ENCODE assay signal across 10 cellular contexts in the genomic region with DNA sequence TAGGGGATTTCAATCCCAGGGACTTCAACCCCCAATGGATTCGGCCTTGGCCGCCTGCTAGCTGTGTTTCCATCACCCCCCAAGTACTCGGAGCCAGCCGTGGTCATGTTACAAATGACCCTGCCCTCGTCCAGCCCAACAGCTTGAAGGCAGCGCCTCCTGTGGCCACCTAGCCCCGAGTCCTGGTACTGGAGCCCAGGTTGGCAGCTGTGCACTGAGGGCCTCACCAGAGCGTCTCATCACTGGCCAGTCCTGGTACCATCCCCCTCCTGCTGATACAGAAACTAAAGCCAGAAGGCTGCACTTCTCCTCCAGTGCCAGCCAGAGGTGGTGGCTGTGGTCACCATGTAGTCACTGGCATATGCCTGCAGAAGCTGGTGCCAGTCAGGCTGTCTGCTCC. TPM values are rescaled to one million over a fixed set of nuclear protein-coding genes. Genes with fewer than 3 reads are reported as not detected.
A peak's percentile ranks its signal among the peaks of the same experiment; 100 is the strongest.
DNase-seq lines count a peak whose midpoint lies in the region; TF ChIP-seq lines count a peak whose summit lies in the region.
"Had no signal": no experiment of that assay in that cellular context is flagged by ENCODE, and none has a peak within 500 bp of the region (broad histone marks: within the 10 kb centered on the region; RNA-seq: fewer than 3 reads in every experiment).

No MANE protein-coding gene starts in this region.

- peaks cover 3% of the 10 kb centered on the region for H3K4me1 ChIP-seq in Loucy (ENCODE audit: insufficient read depth, low read length, poor library complexity, severe bottlenecking)

- no peaks in the 10 kb centered on the region for H3K9me2 ChIP-seq in Loucy (replicated peaks; ENCODE audit: low read depth, low read length)

- H4K20me1 ChIP-seq in Loucy (ENCODE audit: insufficient read depth, low read length, poor library complexity, severe bottlenecking): no peaks in the 10 kb centered on the region

- H3K9ac ChIP-seq in Loucy (ENCODE audit: low read depth, low read length, poor library complexity, severe bottlenecking): no peak overlapping the region

- DNase-seq in GM10266 (ENCODE audit: extremely low spot score) (no peak), cardiac fibroblast (ENCODE audit: low read depth in 2 of 2) (peak; percentile 9 to 16), neural crest cell (ENCODE audit: low read depth, low spot score) (peak; percentile 24), NCI-H446 (lab: John Stamatoyannopoulos, UW) (no peak), foreskin melanocyte (no peak), NCI-H187 (lab: John Stamatoyannopoulos, UW) (no peak)
- DNase-seq: activated CD8-positive, alpha-beta T cell treated with anti-CD3 and anti-CD28 coated beads, Interleukin-2, amount 10 ng/mL, durations not matched to agents 7 days and 5 days; effector memory CD4-positive, alpha-beta T cell; naive B cell had no signal

- no peaks in the 10 kb centered on the region for H3K79me2 ChIP-seq in Loucy (ENCODE audit: insufficient read depth, low read length)

- H3K4me1 Mint-ChIP-seq in neural crest cell: no peaks in the 10 kb centered on the region
- H3K4me1 Mint-ChIP-seq: naive B cell had no signal

- H3K4me2 ChIP-seq in Loucy (ENCODE audit: low read depth, low read length, poor library complexity, severe bottlenecking): no peak overlapping the region

- no peak overlapping the region for H2AFZ ChIP-seq in Loucy (ENCODE audit: low read length)

- no peaks in the 10 kb centered on the region for H3K36me3 ChIP-seq in Loucy (ENCODE audit: insufficient read depth, low read length)

- H3K4me3 ChIP-seq in Loucy (ENCODE audit: low read length, poor library complexity, severe bottlenecking) (no peak overlapping the region), cardiac fibroblast (replicated peaks in 1 of 2; ENCODE audit: low read depth in 2 of 2, low read length in 2 of 2) (no peak overlapping the region)

- H3K27me3 ChIP-seq in Loucy (ENCODE audit: insufficient read depth, low read length, poor library complexity, severe bottlenecking): no peaks in the 10 kb centered on the region

- peak; percentile 35 for TF ChIP-seq CTCF in GM10266 (IDR thresholded peaks at IDR 0.05; ENCODE audit: control insufficient read depth, insufficient read depth, low read depth, missing control alignments)
- TF ChIP-seq CTCF in Loucy (conservative IDR thresholded peaks at IDR 0.05; ENCODE audit: low read length): 0 out of 2 replicates have a peak, but pooled peaks have one; percentile 35
- TF ChIP-seq CTCF in cardiac fibroblast (IDR thresholded peaks at IDR 0.05; ENCODE audit: low read depth, low read length): peak; percentile 25
- peak; percentile 52 for TF ChIP-seq CTCF in neural crest cell (conservative IDR thresholded peaks at IDR 0.05)

- H3K27me3 Mint-ChIP-seq in neural crest cell (ENCODE audit: low read depth): peaks cover 3% of the 10 kb centered on the region

- no peaks in the 10 kb centered on the region for H3K9me3 ChIP-seq in Loucy (ENCODE audit: insufficient read depth, low read depth, low read length)

- H3K36me3 Mint-ChIP-seq in neural crest cell (ENCODE audit: low read depth): no peaks in the 10 kb centered on the region
- H3K36me3 Mint-ChIP-seq: naive B cell had no signal

- peak overlapping the region; percentile 75 for H3K27ac Mint-ChIP-seq in neural crest cell (ENCODE audit: unreplicated experiment)
- H3K27ac Mint-ChIP-seq: activated CD8-positive, alpha-beta T cell treated with anti-CD3 and anti-CD28 coated beads, Interleukin-2, amount 10 ng/mL, durations not matched to agents 7 days and 5 days; naive B cell had no signal

- H3K9me3 Mint-ChIP-seq in neural crest cell: no peaks in the 10 kb centered on the region
- H3K9me3 Mint-ChIP-seq: naive B cell had no signal

- no peak overlapping the region for H3K4me3 Mint-ChIP-seq in neural crest cell
- H3K4me3 Mint-ChIP-seq: activated CD8-positive, alpha-beta T cell treated with anti-CD3 and anti-CD28 coated beads, Interleukin-2, amount 10 ng/mL, durations not matched to agents 7 days and 5 days; naive B cell had no signal

- H3F3A ChIP-seq in Loucy (ENCODE audit: low read depth): no peaks in the 10 kb centered on the region

RNA-seq across cellular contexts. Expression of a gene that starts 44.9 kb away (rescaled TPM):
- 29.2 and 30.4 TPM in 2 replicates for total RNA-seq in neural crest cell

Comparison
In these comparisons a context has a peak if more than half of its experiments do, and no peak if none do; other contexts are left out.
1. DNase-seq: peak in cardiac fibroblast (2 of 2) and neural crest cell (single experiment); none in GM10266 (single experiment), NCI-H446 (0 of 2), foreskin melanocyte (single experiment) and NCI-H187 (0 of 2).
2. Peak in every context shown above with its lines, with median percentiles within 50 percentile points of each other: CTCF ChIP-seq.